Comparison of ENCODE assay signal across 14 cellular contexts in genomic region chr4:83961575-83961974, GRCh38.
A peak's percentile ranks its signal among the peaks of the same experiment; 100 is the strongest.
DNase-seq lines count a peak whose midpoint lies in the region; ATAC-seq and TF ChIP-seq lines count a peak whose summit lies in the region.
"Had no signal": no experiment of that assay in that cellular context is flagged by ENCODE, and none has a peak within 500 bp of the region (broad histone marks: within the 10 kb centered on the region; RNA-seq: fewer than 3 reads in every experiment).

No MANE protein-coding gene starts in this region.

- no peak overlapping the region for H3K4me3 Mint-ChIP-seq in Calu3 (ENCODE audit: low read depth, unreplicated experiment)

- H3K4me3 ChIP-seq in astrocyte of the spinal cord (ENCODE audit: low read depth, low read length), result no peak overlapping the region
- H3K4me3 ChIP-seq in left lung, result no peak overlapping the region
- H3K4me3 ChIP-seq: body of pancreas, MG63 had no signal

- no peak overlapping the region for H3K27ac Mint-ChIP-seq in Calu3 (ENCODE audit: unreplicated experiment)

- H3K4me1 Mint-ChIP-seq in Calu3 (ENCODE audit: low read depth, unreplicated experiment), result no peaks in the 10 kb centered on the region

- no peaks in the 10 kb centered on the region for H3K4me1 ChIP-seq in left lung
- H3K4me1 ChIP-seq: body of pancreas, parathyroid adenoma had no signal

- in situ Hi-C loops in astrocyte of the spinal cord (cut with HindIII; ENCODE audit: low sequenced_read_pairs), result no loop called here

- peaks cover 8% of the 10 kb centered on the region for H3K27me3 Mint-ChIP-seq in Calu3 (ENCODE audit: unreplicated experiment)

- intact Hi-C loops in Calu3 (cut with micrococcal nuclease; ENCODE audit: unreplicated experiment) (loop anchor here (1.0 to 10.0 kb wide), 5 partner anchors 181 to 457 kb away; no protein-coding TSS in a partner anchor), left lung (cut with DNase I) (no loop called here)

- peak; percentile 39 for ATAC-seq in left lung
- ATAC-seq: body of pancreas had no signal

- peak; percentile 2 for DNase-seq in Calu3
- peak; percentile 7 for DNase-seq in NAMALWA (ENCODE audit: low spot score)
- DNase-seq in astrocyte of the spinal cord (ENCODE audit: low read depth, low spot score), result peak; percentile 34
- no peak for DNase-seq in left lung
- no peak for DNase-seq in Ammon's horn (ENCODE audit: low spot score)
- no peak for DNase-seq in HEK293T (ENCODE audit: extremely low spot score)
- DNase-seq in foreskin melanocyte, result no peak
- DNase-seq: activated CD8-positive, alpha-beta memory T cell treated with anti-CD3 and anti-CD28 coated beads, Interleukin-2, amount 50 U/mL, for 4 hours; body of pancreas; MG63; NCI-H774; T-helper 2 cell had no signal

- no peaks in the 10 kb centered on the region for H3K9me3 Mint-ChIP-seq in Calu3 (ENCODE audit: low read depth, unreplicated experiment)

- CTCF ChIA-PET in Calu3 (lab: Charles Lee) (interaction anchor here (1.3 to 1.7 kb wide), 3 partner anchors 191 to 316 kb away, joined by 5 to 12 read pairs (median 11); no protein-coding TSS in a partner anchor), HEK293T (lab: Yijun Ruan, JAX) (no interaction called here)

- TF ChIP-seq CTCF in Calu3 (IDR thresholded peaks at IDR 0.05; ENCODE audit: unreplicated experiment) (no peak), astrocyte of the spinal cord (IDR thresholded peaks at IDR 0.05; ENCODE audit: low read depth, low read length) (no peak), left lung (IDR thresholded peaks at IDR 0.05) (no peak)

- no peaks in the 10 kb centered on the region for H3K36me3 ChIP-seq in left lung
- H3K36me3 ChIP-seq: MG63 had no signal

- no peaks in the 10 kb centered on the region for H3K27me3 ChIP-seq in left lung
- H3K27me3 ChIP-seq: body of pancreas, MG63 had no signal

- H3K36me3 Mint-ChIP-seq in Calu3 (ENCODE audit: insufficient read depth, unreplicated experiment), result no peaks in the 10 kb centered on the region

- peaks cover 0 to 6% of the 10 kb centered on the region in 2 donors for H3K9me3 ChIP-seq in left lung
- H3K9me3 ChIP-seq: body of pancreas, MG63 had no signal

- no peak overlapping the region for H3K27ac ChIP-seq in left lung
- H3K27ac ChIP-seq: body of pancreas, epithelial cell of prostate, parathyroid adenoma had no signal

- BruUV-seq in Calu3 (replicated peaks; lab: Mats Ljungman, UMichigan), result no TSS peak

- POLR2A ChIA-PET in HEK293T (lab: Yijun Ruan, JAX), result no interaction called here

TF ChIP-seq in HEK293T, 16 proteins besides CTCF, POLR2A, EP300 and RAD21:
- no peak for TF ChIP-seq ARNT (IDR thresholded peaks at IDR 0.05)
- no peak for TF ChIP-seq CTBP1 (IDR thresholded peaks at IDR 0.05; ENCODE audit: borderline replicate concordance)
- TF ChIP-seq BHLHE40 (IDR thresholded peaks at IDR 0.05; ENCODE audit: borderline replicate concordance), result no peak
- TF ChIP-seq LEF1 (IDR thresholded peaks at IDR 0.05; ENCODE audit: borderline replicate concordance), result no peak
- no peak for TF ChIP-seq PKNOX1 (IDR thresholded peaks at IDR 0.05)
- no peak for TF ChIP-seq ZNF384 (IDR thresholded peaks at IDR 0.05)
- no peak for TF ChIP-seq FOXM1 (IDR thresholded peaks at IDR 0.05; ENCODE audit: borderline replicate concordance)
- no peak for TF ChIP-seq FOXK2 (IDR thresholded peaks at IDR 0.05)
- no peak for TF ChIP-seq NFRKB (IDR thresholded peaks at IDR 0.05)
- TF ChIP-seq TARDBP (IDR thresholded peaks at IDR 0.05), result no peak
- TF ChIP-seq L3MBTL2 (conservative IDR thresholded peaks at IDR 0.05), result no peak
- TF ChIP-seq HDGF (IDR thresholded peaks at IDR 0.05; ENCODE audit: borderline replicate concordance), result no peak

Comparison
In these comparisons a context has a peak if more than half of its experiments do, and no peak if none do; other contexts are left out.
1. DNase-seq: peak in Calu3 (single experiment), NAMALWA (single experiment) and astrocyte of the spinal cord (single experiment); none in left lung (0 of 2), Ammon's horn (single experiment), HEK293T (single experiment) and foreskin melanocyte (single experiment).